Comparison of ENCODE assay signal across 1 cellular context in the genomic region with DNA sequence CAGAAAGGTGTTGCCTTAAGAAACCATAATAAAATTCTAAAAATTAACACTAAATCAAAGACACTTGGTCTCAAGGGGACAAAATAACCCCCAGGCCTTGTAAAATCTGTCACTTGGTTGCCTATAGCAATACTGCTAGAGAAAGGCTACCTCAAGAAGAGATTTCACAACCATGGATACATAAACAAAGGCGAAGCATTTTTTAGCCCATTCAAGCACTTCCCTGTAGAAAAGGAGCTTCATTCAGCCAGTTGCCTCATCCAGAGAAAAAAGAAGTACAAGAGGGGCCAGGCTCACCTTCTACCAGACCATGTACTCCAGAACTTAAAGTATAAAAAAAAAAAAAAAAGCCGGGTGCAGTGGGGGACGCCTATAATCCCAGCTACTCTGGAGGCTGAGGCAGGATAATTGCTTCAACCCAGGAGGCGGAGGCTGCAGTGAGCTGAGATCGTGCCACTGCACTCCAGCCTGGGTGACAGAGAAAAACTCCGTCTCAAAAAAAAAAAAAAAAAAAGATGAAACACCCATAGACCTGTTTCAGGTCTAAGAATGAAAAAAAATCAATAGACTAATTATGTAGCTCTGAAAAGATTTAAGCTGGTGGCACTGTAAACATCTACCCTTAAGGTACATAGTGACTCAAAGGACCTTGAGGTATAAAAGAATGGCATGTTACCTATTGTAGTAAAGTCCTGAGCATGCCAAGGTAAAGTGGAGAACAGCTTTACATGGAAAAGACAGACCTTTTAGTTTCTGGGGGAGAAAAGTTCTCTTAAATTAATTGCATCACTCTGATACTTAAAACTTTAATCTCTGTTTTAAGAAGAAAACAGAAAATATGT.
TF ChIP-seq lines count a peak whose summit lies in the region.

No MANE protein-coding gene starts in this region.

TF ChIP-seq in HEK293, 187 proteins besides CTCF, POLR2A, EP300 and RAD21 (continued from another document):
- TF ChIP-seq GLIS1 (tag by site-specific recombination; IDR thresholded peaks at IDR 0.05) = peak; percentile 47
- TF ChIP-seq ZNF133 (tag by site-specific recombination; IDR thresholded peaks at IDR 0.05) = no peak
- peak; percentile 72; the same call in 1 of the 2 replicates for TF ChIP-seq ZNF394 (tag by site-specific recombination; IDR thresholded peaks at IDR 0.05; ENCODE audit: borderline replicate concordance)
- peak; percentile 89 for TF ChIP-seq PRDM10 (tag by site-specific recombination; IDR thresholded peaks at IDR 0.05)
